Comparison of ENCODE assay signal across 16 cellular contexts in the genomic region with DNA sequence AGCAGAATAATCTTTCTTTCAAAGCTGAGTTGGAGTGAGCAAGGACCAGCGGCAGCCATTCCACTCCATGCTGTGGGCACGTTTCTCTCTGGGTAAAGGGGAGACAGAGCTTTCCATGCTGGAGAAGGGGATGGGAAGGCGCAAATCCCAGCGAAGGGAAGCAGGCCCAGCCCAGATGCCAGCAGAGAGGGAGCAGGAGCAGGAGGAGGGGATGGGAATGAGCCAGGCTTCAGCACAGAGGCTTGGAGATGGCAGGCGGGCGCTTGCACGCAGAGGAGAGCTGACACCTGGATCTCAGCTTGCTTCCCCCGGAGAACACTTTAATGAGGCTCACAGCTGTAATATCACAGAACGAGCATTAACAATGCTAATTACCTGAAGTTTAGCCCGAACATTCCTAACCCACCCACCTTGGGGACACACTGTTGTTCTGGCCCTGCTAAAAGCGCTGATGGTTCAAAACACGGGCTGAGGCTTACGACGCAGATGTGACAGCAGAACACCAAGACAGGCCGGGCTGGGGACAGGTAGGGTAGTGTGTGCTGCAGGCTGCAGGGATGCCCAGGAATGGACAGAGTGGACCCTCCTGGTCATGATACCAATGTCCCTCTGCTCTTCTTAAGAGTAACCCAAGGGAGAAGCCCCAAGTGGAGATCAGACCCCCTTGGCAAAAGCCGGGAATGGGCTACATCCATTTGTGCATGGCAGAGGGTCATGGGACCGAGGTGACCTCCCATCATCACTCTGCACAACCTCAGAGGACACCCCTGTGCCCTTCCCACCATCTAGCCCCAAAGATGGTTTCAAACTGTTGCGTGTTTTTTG.
DNase-seq lines count a peak whose midpoint lies in the region; ATAC-seq, FAIRE-seq and TF ChIP-seq lines count a peak whose summit lies in the region.
"Had no signal": no experiment of that assay in that cellular context is flagged by ENCODE, and none has a peak within 500 bp of the region (broad histone marks: within the 10 kb centered on the region; RNA-seq: fewer than 3 reads in every experiment).

No MANE protein-coding gene starts in this region.

- no peaks in the 10 kb centered on the region for H3K9me3 Mint-ChIP-seq in activated CD8-positive, alpha-beta memory T cell treated with anti-CD3 and anti-CD28 coated beads, Interleukin-2, amount 10 ng/mL, durations not matched to agents 7 days and 5 days (ENCODE audit: low read depth)

- no peaks in the 10 kb centered on the region for H4K20me1 ChIP-seq in HepG2 (ENCODE audit: insufficient read depth, low read length)

- 48% methylated on average over 12 of the region's 18 CpGs for WGBS in HepG2 (ENCODE audit: low lambda C conversion rate)

- no peaks in the 10 kb centered on the region for H3K4me1 Mint-ChIP-seq in activated CD8-positive, alpha-beta memory T cell treated with anti-CD3 and anti-CD28 coated beads, Interleukin-2, amount 10 ng/mL, durations not matched to agents 7 days and 5 days

- peak; percentile 41 for DNase-seq in DMS 273 (lab: John Stamatoyannopoulos, UW; ENCODE audit: unreplicated experiment)
- DNase-seq in DMS 273 treated with DMSO at 0.1 percent for 48 hours (lab: John Stamatoyannopoulos, UW) = no peak
- DNase-seq in activated CD8-positive, alpha-beta memory T cell treated with anti-CD3 and anti-CD28 coated beads, Interleukin-2, amount 10 ng/mL, durations not matched to agents 7 days and 5 days = peak; percentile 25
- peak; percentile 33 for DNase-seq in left lobe of liver (ENCODE audit: low spot score)
- DNase-seq in ureter (ENCODE audit: low spot score) = peak; percentile 20
- DNase-seq in kidney tubule cell (ENCODE audit: low spot score) = no peak
- no peak for DNase-seq in HepG2 (ENCODE audit: low spot score)
- DNase-seq in HAP-1 (ENCODE audit: low spot score in 2 of 2) = no peak
- DNase-seq: DMS153, H7, MV-4-11, NCI-H1436, NCI-H2081, NCI-H2227 treated with DMSO at 0.1 percent for 48 hours, NCI-H69 had no signal

- no peaks in the 10 kb centered on the region for H3K9me3 ChIP-seq in HepG2 (ENCODE audit: low read length)
- H3K9me3 ChIP-seq in HAP-1 = no peaks in the 10 kb centered on the region

- no peak overlapping the region for H2AFZ ChIP-seq in HepG2 (ENCODE audit: low read length)

- TF ChIP-seq CTCF in HepG2 (CRISPR knock-in tag; IDR thresholded peaks at IDR 0.05) = no peak

- CTCF ChIA-PET in activated CD8-positive, alpha-beta memory T cell treated with anti-CD3 and anti-CD28 coated beads, Interleukin-2, amount 10 ng/mL, durations not matched to agents 7 days and 5 days (lab: Charles Lee) = no interaction called here
- CTCF ChIA-PET in HepG2 (lab: Yijun Ruan, JAX; ENCODE audit: low intra/inter-chr PET ratio, low total read pairs) = no interaction called here

- BruUV-seq in HepG2 (replicated peaks; lab: Mats Ljungman, UMichigan) = no TSS peak

- no peak for TF ChIP-seq EP300 in HepG2 (IDR thresholded peaks at IDR 0.05; ENCODE audit: low read depth in 2 of 2, low read length in 2 of 2)
- TF ChIP-seq EP300 in HepG2 (CRISPR knock-in tag; IDR thresholded peaks at IDR 0.05; ENCODE audit: borderline replicate concordance) = no peak

- H3K9ac ChIP-seq in HepG2 (ENCODE audit: insufficient read depth, low read depth, low read length) = no peak overlapping the region

- FAIRE-seq in HepG2 (lab: Jason Lieb, UNC) = no peak

- no peaks in the 10 kb centered on the region for H3K79me2 ChIP-seq in HepG2 (ENCODE audit: insufficient read depth, low read length)

- no peak overlapping the region for H3K27ac ChIP-seq in HepG2 (ENCODE audit: extremely low read length, insufficient read depth, low read length)
- H3K27ac ChIP-seq: 22Rv1 had no signal

- no peak for TF ChIP-seq POLR2A in HepG2 (IDR thresholded peaks at IDR 0.05; ENCODE audit: insufficient read depth in 1 of 2, low read depth in 2 of 2, low read length in 2 of 2)

- no peaks in the 10 kb centered on the region for H3K36me3 Mint-ChIP-seq in activated CD8-positive, alpha-beta memory T cell treated with anti-CD3 and anti-CD28 coated beads, Interleukin-2, amount 10 ng/mL, durations not matched to agents 7 days and 5 days

- H3K27ac Mint-ChIP-seq in activated CD8-positive, alpha-beta memory T cell treated with anti-CD3 and anti-CD28 coated beads, Interleukin-2, amount 10 ng/mL, durations not matched to agents 7 days and 5 days = no peak overlapping the region

- no peak overlapping the region for H3K4me2 ChIP-seq in HepG2 (ENCODE audit: low read depth, low read length)

- H3K4me1 ChIP-seq in HepG2 (ENCODE audit: insufficient read depth, low read length) = no peaks in the 10 kb centered on the region
- no peaks in the 10 kb centered on the region for H3K4me1 ChIP-seq in HAP-1

- H3K4me3 ChIP-seq in HepG2 (replicated peaks in 1 of 3; ENCODE audit: insufficient read depth in 1 of 3, low read depth in 2 of 3, low read length in 3 of 3) (no peak overlapping the region), HAP-1 (no peak overlapping the region)

- in situ Hi-C loops in HepG2 (cut with HindIII; ENCODE audit: extremely low pct_ligation_motif_present, low pct_unique_long_range_greater_than_20kb) (no loop called here), HAP-1 (cut with MboI; ENCODE audit: low sequenced_read_pairs) (no loop called here)

- intact Hi-C loops in HepG2 (cut with micrococcal nuclease; ENCODE audit: unreplicated experiment) = no loop called here

- no peaks in the 10 kb centered on the region for H3K36me3 ChIP-seq in HepG2 (replicated peaks in 1 of 2; ENCODE audit: control insufficient read depth in 1 of 2, insufficient read depth in 2 of 2, low read length in 2 of 2)
- no peaks in the 10 kb centered on the region for H3K36me3 ChIP-seq in HAP-1 (replicated peaks)

- TF ChIP-seq RAD21 in HepG2 (CRISPR knock-in tag; IDR thresholded peaks at IDR 0.05) = no peak

- POLR2A ChIA-PET in HepG2 (lab: Yijun Ruan, JAX) = no interaction called here

- ATAC-seq in activated CD8-positive, alpha-beta memory T cell treated with anti-CD3 and anti-CD28 coated beads, Interleukin-2, amount 10 ng/mL, durations not matched to agents 7 days and 5 days = no peak
- no peak for ATAC-seq in left lobe of liver
- no peak for ATAC-seq in HepG2

- no peak overlapping the region for H3K4me3 Mint-ChIP-seq in activated CD8-positive, alpha-beta memory T cell treated with anti-CD3 and anti-CD28 coated beads, Interleukin-2, amount 10 ng/mL, durations not matched to agents 7 days and 5 days

- peaks cover 45% of the 10 kb centered on the region for H3K27me3 Mint-ChIP-seq in activated CD8-positive, alpha-beta memory T cell treated with anti-CD3 and anti-CD28 coated beads, Interleukin-2, amount 10 ng/mL, durations not matched to agents 7 days and 5 days

- H3K27me3 ChIP-seq in HepG2 (ENCODE audit: control insufficient read depth in 1 of 2, insufficient read depth in 2 of 2, low read length in 2 of 2) = peaks cover 6 to 65% of the 10 kb centered on the region in 2 experiments; a peak in 4 of 5 replicates
- H3K27me3 ChIP-seq in HAP-1 (ENCODE audit: low read depth) = peaks cover 21% of the 10 kb centered on the region

TF ChIP-seq in HepG2, 621 proteins besides CTCF, POLR2A, EP300 and RAD21:
- TF ChIP-seq, protein P1, sequence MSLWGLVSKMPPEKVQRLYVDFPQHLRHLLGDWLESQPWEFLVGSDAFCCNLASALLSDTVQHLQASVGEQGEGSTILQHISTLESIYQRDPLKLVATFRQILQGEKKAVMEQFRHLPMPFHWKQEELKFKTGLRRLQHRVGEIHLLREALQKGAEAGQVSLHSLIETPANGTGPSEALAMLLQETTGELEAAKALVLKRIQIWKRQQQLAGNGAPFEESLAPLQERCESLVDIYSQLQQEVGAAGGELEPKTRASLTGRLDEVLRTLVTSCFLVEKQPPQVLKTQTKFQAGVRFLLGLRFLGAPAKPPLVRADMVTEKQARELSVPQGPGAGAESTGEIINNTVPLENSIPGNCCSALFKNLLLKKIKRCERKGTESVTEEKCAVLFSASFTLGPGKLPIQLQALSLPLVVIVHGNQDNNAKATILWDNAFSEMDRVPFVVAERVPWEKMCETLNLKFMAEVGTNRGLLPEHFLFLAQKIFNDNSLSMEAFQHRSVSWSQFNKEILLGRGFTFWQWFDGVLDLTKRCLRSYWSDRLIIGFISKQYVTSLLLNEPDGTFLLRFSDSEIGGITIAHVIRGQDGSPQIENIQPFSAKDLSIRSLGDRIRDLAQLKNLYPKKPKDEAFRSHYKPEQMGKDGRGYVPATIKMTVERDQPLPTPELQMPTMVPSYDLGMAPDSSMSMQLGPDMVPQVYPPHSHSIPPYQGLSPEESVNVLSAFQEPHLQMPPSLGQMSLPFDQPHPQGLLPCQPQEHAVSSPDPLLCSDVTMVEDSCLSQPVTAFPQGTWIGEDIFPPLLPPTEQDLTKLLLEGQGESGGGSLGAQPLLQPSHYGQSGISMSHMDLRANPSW (CRISPR knock-in tag; IDR thresholded peaks at IDR 0.05; ENCODE audit: borderline replicate concordance) = no peak
- TF ChIP-seq ATF7-NPFF (CRISPR knock-in tag; IDR thresholded peaks at IDR 0.05; ENCODE audit: low read depth) (no peak), JUNB (CRISPR knock-in tag; IDR thresholded peaks at IDR 0.05; ENCODE audit: borderline replicate concordance) (no peak)

Comparison
In these comparisons a context has a peak if more than half of its experiments do, and no peak if none do; other contexts are left out.
1. DNase-seq: peak in DMS 273 (single experiment), activated CD8-positive, alpha-beta memory T cell treated with anti-CD3 and anti-CD28 coated beads, Interleukin-2, amount 10 ng/mL, durations not matched to agents 7 days and 5 days (single experiment), left lobe of liver (single experiment) and ureter (single experiment); none in DMS 273 treated with DMSO at 0.1 percent for 48 hours (single experiment), kidney tubule cell (single experiment), HepG2 (single experiment) and HAP-1 (0 of 2).